In the genomic region with DNA sequence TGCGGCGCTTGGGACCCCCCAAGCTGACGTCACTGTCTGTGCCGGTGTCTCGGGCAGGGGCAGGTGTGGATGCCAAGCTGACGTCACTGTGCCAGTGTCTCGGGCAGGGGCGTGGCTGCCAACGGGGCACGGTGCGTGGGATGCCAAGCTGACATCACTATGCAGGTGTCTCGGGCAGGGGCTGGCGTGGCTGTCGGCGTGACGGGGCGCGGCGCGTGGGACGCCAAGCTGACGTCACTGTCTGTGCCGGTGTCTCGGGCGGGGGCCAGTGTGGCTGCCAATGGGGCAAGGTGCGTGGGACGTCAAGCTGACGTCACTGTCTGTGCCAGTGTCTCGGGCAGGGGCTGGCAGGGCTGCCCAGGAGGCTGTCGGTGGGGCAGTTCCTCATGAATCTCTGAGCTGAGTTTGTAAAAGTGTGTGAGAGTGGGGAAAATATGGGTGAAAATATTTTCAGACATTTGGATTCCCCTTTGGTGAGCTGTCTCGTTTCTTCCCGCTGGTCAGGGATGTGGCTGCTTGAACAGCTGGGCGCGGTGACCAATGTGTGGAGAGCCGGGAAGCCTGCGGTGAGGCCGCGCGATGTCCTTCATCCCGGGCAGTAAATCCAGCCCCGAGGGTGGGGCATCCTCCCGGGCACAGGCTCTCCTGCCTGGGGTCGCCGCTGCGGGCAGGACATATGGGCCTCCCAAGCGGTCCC, we compare ENCODE assay signal across 18 cellular contexts.
"Had no signal": no experiment of that assay in that cellular context is flagged by ENCODE, and none has a peak within 500 bp of the region (broad histone marks: within the 10 kb centered on the region; RNA-seq: fewer than 3 reads in every experiment).

No MANE protein-coding gene starts in this region.

- H3K36me3 ChIP-seq: thoracic aorta had no signal

- DNase-seq: activated CD4-positive, alpha-beta T cell treated with anti-CD3 and anti-CD28 coated beads, Interleukin-2, amount 50 U/mL, for 1 hour; activated CD8-positive, alpha-beta memory T cell treated with anti-CD3 and anti-CD28 coated beads for 24 hours; activated naive CD4-positive, alpha-beta T cell; activated naive CD8-positive, alpha-beta T cell treated with anti-CD3 and anti-CD28 coated beads, Interleukin-2, amount 10 ng/mL, durations not matched to agents 7 days and 5 days; cortex of kidney; effector CD4-positive, alpha-beta T cell; foreskin melanocyte; stimulated activated CD4-positive, alpha-beta T cell treated with anti-CD3 and anti-CD28 coated beads, Interleukin-12 subunit alpha, Interleukin-12 subunit beta, amount 100 ng/mL, for 4 hours; stimulated activated CD4-positive, alpha-beta T cell treated with anti-CD3 and anti-CD28 coated beads, Interleukin-2, amount 100 ng/mL, for 24 hours; T-helper 1 cell; T1000 had no signal

- H3K9me3 ChIP-seq: thoracic aorta had no signal

- H3K27ac ChIP-seq: thoracic aorta had no signal

- ATAC-seq: activated CD4-positive, CD25-positive, alpha-beta regulatory T cell treated with anti-CD3 and anti-CD28 coated beads, Interleukin-2, amount 50 U/mL, for 24 hours; left colon; natural killer cell treated with Interleukin-12 subunit alpha and Interleukin-12 subunit beta and Interleukin-15 and Interleukin-18, amount 100 ng/mL, for 72 hours; sciatic nerve had no signal

- FAIRE-seq: endothelial cell of umbilical vein had no signal

- H3K4me3 ChIP-seq: lung, thoracic aorta had no signal
